ENCODE assay signal across 2 cellular contexts in the genomic region with DNA sequence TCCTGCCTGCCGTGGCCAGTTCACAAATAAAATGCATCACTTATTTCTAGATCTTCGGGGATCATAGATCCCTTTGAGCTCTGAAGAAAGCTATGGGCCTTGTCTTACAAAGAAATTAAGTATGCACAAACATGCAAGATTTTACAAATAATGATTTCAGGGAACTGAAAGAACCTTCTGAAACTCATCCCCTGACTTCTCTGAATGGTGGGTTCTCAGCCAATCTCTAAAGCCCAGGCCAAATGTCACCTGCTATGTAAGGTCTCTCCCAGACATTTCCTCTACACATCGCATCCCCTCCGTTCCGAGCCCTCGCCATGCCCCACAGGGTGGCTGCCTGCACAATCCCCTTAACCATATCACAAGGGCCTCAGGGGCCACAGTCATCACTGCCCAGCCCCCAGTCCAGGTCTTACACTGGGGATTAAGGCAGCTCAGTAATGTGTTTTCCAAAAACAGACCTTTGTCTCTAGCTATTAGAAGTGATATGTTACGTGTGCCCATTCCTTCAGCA.
TF ChIP-seq lines count a peak whose summit lies in the region.

No MANE protein-coding gene starts in this region.

TF ChIP-seq in SK-N-SH treated with all-trans-retinoic acid at 6 μM for 48 hours, 23 proteins besides CTCF, POLR2A, EP300 and RAD21 (continued from another document):
- TF ChIP-seq, protein P1, sequence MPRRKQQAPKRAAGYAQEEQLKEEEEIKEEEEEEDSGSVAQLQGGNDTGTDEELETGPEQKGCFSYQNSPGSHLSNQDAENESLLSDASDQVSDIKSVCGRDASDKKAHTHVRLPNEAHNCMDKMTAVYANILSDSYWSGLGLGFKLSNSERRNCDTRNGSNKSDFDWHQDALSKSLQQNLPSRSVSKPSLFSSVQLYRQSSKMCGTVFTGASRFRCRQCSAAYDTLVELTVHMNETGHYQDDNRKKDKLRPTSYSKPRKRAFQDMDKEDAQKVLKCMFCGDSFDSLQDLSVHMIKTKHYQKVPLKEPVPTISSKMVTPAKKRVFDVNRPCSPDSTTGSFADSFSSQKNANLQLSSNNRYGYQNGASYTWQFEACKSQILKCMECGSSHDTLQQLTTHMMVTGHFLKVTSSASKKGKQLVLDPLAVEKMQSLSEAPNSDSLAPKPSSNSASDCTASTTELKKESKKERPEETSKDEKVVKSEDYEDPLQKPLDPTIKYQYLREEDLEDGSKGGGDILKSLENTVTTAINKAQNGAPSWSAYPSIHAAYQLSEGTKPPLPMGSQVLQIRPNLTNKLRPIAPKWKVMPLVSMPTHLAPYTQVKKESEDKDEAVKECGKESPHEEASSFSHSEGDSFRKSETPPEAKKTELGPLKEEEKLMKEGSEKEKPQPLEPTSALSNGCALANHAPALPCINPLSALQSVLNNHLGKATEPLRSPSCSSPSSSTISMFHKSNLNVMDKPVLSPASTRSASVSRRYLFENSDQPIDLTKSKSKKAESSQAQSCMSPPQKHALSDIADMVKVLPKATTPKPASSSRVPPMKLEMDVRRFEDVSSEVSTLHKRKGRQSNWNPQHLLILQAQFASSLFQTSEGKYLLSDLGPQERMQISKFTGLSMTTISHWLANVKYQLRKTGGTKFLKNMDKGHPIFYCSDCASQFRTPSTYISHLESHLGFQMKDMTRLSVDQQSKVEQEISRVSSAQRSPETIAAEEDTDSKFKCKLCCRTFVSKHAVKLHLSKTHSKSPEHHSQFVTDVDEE (CRISPR knock-in tag; IDR thresholded peaks at IDR 0.05), result no peak
- TF ChIP-seq PPARA (CRISPR knock-in tag; IDR thresholded peaks at IDR 0.05; ENCODE audit: borderline replicate concordance), result no peak
- TF ChIP-seq, protein P2, sequence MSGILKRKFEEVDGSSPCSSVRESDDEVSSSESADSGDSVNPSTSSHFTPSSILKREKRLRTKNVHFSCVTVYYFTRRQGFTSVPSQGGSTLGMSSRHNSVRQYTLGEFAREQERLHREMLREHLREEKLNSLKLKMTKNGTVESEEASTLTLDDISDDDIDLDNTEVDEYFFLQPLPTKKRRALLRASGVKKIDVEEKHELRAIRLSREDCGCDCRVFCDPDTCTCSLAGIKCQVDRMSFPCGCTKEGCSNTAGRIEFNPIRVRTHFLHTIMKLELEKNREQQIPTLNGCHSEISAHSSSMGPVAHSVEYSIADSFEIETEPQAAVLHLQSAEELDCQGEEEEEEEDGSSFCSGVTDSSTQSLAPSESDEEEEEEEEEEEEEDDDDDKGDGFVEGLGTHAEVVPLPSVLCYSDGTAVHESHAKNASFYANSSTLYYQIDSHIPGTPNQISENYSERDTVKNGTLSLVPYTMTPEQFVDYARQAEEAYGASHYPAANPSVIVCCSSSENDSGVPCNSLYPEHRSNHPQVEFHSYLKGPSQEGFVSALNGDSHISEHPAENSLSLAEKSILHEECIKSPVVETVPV (CRISPR knock-in tag; IDR thresholded peaks at IDR 0.05), result no peak

TF ChIP-seq in SK-N-SH, 30 proteins besides CTCF, POLR2A, EP300 and RAD21 (continued from another document):
- TF ChIP-seq, protein P3, sequence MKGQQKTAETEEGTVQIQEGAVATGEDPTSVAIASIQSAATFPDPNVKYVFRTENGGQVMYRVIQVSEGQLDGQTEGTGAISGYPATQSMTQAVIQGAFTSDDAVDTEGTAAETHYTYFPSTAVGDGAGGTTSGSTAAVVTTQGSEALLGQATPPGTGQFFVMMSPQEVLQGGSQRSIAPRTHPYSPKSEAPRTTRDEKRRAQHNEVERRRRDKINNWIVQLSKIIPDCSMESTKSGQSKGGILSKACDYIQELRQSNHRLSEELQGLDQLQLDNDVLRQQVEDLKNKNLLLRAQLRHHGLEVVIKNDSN (IDR thresholded peaks at IDR 0.05; ENCODE audit: borderline replicate concordance, low read depth), result no peak
- TF ChIP-seq POLR2AphosphoS5 (IDR thresholded peaks at IDR 0.05; ENCODE audit: low read depth, low read length) (no peak), SIN3A (IDR thresholded peaks at IDR 0.05; ENCODE audit: borderline replicate concordance, low read depth, low read length) (no peak), ELF1 (IDR thresholded peaks at IDR 0.05) (no peak), RXRA (IDR thresholded peaks at IDR 0.05; ENCODE audit: borderline replicate concordance, low read depth) (no peak)
